ENCODE assay signal across 1 cellular context in the genomic region with DNA sequence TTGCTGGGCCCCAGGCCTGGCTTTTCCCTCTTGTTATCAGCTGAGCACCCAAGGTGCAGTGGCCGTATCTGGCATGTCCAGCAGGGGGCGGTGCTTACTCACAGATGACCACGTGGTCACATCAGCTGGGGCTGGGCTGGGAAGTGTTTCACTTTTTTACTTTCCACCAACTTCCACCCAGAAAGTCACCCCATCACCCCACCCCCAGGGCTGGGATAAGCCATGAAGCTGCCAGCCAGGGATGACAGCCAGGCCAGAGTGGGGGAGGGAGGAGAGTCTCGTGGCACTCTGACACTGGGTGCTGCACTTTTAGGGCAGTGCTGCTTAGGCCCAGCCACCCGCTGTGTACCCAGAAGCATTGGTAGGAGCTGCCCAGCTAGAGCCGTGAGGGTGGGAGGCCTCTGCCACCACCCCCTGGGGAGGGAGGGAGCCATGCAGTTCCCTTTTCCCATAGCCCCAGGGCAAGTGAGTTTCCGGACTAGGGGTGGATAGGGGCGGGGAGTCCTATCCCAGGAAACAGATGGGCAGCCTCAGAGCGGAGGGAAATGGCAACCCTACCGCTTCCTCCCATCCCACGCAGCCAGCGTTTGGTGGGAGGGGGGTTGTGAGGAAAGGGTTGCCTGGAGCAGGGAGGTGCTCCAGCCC.
A peak's percentile ranks its signal among the peaks of the same experiment; 100 is the strongest.
TF ChIP-seq lines count a peak whose summit lies in the region.

No MANE protein-coding gene starts in this region.

TF ChIP-seq in K562, 482 proteins besides CTCF, POLR2A, EP300 and RAD21 (continued from another document):
- TF ChIP-seq STAG1 (CRISPR knock-in tag; IDR thresholded peaks at IDR 0.05; ENCODE audit: borderline replicate concordance) (peak; percentile 90), DACH1 (IDR thresholded peaks at IDR 0.05; ENCODE audit: partially characterized antibody) (peak; percentile 87), ATF7 (IDR thresholded peaks at IDR 0.05) (peak; percentile 51), SRF (CRISPR knock-in tag; IDR thresholded peaks at IDR 0.05) (0 out of 4 replicates have a peak, but pooled peaks of 1 of the 2 experiments have one; percentile 33)
TF ChIP-seq in K562: peak in this region for 63.
